1 cellular context compared by ENCODE assay signal in the genomic region with DNA sequence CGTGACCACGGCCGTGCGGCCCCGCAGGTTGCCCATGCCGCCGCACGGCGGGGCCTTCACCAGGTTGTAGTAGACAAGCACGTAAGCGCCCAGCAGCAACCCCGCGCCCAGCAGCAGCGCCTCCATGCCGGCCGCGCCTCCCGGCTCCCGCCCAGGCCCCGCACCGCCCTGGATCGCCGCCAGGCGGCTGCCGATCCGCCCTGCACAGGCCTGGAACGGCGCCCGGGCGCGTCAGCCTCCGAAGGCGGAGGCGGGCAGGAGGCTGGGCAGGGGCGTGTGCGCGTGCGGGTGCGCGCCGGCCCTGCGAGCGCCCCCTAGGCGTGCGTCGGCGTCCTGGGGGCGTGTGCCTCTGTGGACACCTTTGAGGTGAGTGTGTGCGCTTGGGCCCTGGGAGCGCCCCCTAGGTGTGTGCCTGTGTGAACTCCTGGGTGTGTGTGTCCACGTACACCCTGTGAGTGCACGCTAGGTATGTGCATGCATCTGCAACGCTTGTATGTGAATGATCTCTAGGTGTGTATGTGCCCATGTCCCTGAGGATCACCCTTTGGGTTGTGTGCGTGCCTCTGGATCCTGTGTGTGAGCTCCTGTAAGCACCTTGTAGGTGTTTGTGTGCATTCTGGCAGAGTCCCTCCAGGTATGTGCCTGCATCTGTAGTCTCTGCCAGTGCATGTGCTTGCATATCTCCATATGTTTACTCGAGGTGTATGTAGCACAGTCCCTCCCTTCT.
TF ChIP-seq lines count a peak whose summit lies in the region.

Gene DHRS13, minus strand, starts transcription at position 261 of the 727 bp plus-strand sequence. Its CDS starts 135 bp downstream, at position 126.

TF ChIP-seq in K562, 482 proteins besides CTCF, POLR2A, EP300 and RAD21 (continued from another document and continues in another):
- TF ChIP-seq, protein P1, sequence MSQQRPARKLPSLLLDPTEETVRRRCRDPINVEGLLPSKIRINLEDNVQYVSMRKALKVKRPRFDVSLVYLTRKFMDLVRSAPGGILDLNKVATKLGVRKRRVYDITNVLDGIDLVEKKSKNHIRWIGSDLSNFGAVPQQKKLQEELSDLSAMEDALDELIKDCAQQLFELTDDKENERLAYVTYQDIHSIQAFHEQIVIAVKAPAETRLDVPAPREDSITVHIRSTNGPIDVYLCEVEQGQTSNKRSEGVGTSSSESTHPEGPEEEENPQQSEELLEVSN (IDR thresholded peaks at IDR 0.05; ENCODE audit: borderline replicate concordance in 1 of 2, extremely low read depth in 1 of 2, insufficient read depth in 1 of 2, insufficient read length in 1 of 2, low read depth in 1 of 2, low read length in 1 of 2, poor library complexity in 1 of 2, severe bottlenecking in 1 of 2), result peak; percentile 83 to 84
- no peak for TF ChIP-seq MCM5 (IDR thresholded peaks at IDR 0.05; ENCODE audit: low read depth)
- peak in 1 of 2 experiments; percentile 90; a peak in 1 of 4 replicates for TF ChIP-seq BCLAF1 (IDR thresholded peaks at IDR 0.05; ENCODE audit: borderline replicate concordance in 1 of 2, control insufficient read depth in 1 of 2, low read depth in 2 of 2, low read length in 1 of 2)
- no peak for TF ChIP-seq ARID3A (IDR thresholded peaks at IDR 0.05; ENCODE audit: borderline replicate concordance, low read depth, low read length)
- TF ChIP-seq, protein P2, sequence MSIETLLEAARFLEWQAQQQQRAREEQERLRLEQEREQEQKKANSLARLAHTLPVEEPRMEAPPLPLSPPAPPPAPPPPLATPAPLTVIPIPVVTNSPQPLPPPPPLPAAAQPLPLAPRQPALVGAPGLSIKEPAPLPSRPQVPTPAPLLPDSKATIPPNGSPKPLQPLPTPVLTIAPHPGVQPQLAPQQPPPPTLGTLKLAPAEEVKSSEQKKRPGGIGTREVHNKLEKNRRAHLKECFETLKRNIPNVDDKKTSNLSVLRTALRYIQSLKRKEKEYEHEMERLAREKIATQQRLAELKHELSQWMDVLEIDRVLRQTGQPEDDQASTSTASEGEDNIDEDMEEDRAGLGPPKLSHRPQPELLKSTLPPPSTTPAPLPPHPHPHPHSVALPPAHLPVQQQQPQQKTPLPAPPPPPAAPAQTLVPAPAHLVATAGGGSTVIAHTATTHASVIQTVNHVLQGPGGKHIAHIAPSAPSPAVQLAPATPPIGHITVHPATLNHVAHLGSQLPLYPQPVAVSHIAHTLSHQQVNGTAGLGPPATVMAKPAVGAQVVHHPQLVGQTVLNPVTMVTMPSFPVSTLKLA (conservative IDR thresholded peaks at IDR 0.05), result peak; percentile 83 to 94
- no peak for TF ChIP-seq RFX5 (IDR thresholded peaks at IDR 0.05; ENCODE audit: low read depth, low read length)
- TF ChIP-seq, protein P3, sequence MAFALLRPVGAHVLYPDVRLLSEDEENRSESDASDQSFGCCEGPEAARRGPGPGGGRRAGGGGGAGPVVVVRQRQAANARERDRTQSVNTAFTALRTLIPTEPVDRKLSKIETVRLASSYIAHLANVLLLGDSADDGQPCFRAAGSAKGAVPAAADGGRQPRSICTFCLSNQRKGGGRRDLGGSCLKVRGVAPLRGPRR (CRISPR knock-in tag; IDR thresholded peaks at IDR 0.05), result no peak; the same call in 1 of the 2 replicates
- TF ChIP-seq POLR2AphosphoS2 (IDR thresholded peaks at IDR 0.05; ENCODE audit: low read length), result no peak
- peak; percentile 95 for TF ChIP-seq L3MBTL2 (IDR thresholded peaks at IDR 0.05)
- TF ChIP-seq TGIF2 (CRISPR knock-in tag; IDR thresholded peaks at IDR 0.05), result peak; percentile 95; the same call in 1 of the 2 replicates
- peak; percentile 27 for TF ChIP-seq PHF20 (IDR thresholded peaks at IDR 0.05; ENCODE audit: partially characterized antibody)
- no peak for TF ChIP-seq SMARCB1 (IDR thresholded peaks at IDR 0.05; ENCODE audit: insufficient read length, low read depth)
- TF ChIP-seq MTF1 (CRISPR knock-in tag; IDR thresholded peaks at IDR 0.05; ENCODE audit: borderline replicate concordance), result no peak
- TF ChIP-seq BRD4 (IDR thresholded peaks at IDR 0.05), result no peak
- no peak for TF ChIP-seq PBX2 (CRISPR knock-in tag; IDR thresholded peaks at IDR 0.05; ENCODE audit: low read depth)
- no peak for TF ChIP-seq PBX2 (tag; conservative IDR thresholded peaks at IDR 0.05; ENCODE audit: low read depth)
- TF ChIP-seq SIRT6 (IDR thresholded peaks at IDR 0.05; ENCODE audit: low read depth, low read length), result no peak
- TF ChIP-seq, protein P4, sequence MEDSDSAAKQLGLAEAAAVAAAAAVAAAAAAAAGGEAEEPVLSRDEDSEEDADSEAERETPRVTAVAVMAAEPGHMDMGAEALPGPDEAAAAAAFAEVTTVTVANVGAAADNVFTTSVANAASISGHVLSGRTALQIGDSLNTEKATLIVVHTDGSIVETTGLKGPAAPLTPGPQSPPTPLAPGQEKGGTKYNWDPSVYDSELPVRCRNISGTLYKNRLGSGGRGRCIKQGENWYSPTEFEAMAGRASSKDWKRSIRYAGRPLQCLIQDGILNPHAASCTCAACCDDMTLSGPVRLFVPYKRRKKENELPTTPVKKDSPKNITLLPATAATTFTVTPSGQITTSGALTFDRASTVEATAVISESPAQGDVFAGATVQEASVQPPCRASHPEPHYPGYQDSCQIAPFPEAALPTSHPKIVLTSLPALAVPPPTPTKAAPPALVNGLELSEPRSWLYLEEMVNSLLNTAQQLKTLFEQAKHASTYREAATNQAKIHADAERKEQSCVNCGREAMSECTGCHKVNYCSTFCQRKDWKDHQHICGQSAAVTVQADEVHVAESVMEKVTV (CRISPR knock-in tag; IDR thresholded peaks at IDR 0.05), result peak; percentile 42; the same call in 1 of the 2 replicates
- no peak for TF ChIP-seq CCAR2 (IDR thresholded peaks at IDR 0.05; ENCODE audit: low read depth, low read length)
- TF ChIP-seq ILK (tag; IDR thresholded peaks at IDR 0.05; ENCODE audit: borderline replicate concordance, low read depth), result no peak
- no peak for TF ChIP-seq SETDB1 (IDR thresholded peaks at IDR 0.05; ENCODE audit: low read length)
- TF ChIP-seq, protein P5, sequence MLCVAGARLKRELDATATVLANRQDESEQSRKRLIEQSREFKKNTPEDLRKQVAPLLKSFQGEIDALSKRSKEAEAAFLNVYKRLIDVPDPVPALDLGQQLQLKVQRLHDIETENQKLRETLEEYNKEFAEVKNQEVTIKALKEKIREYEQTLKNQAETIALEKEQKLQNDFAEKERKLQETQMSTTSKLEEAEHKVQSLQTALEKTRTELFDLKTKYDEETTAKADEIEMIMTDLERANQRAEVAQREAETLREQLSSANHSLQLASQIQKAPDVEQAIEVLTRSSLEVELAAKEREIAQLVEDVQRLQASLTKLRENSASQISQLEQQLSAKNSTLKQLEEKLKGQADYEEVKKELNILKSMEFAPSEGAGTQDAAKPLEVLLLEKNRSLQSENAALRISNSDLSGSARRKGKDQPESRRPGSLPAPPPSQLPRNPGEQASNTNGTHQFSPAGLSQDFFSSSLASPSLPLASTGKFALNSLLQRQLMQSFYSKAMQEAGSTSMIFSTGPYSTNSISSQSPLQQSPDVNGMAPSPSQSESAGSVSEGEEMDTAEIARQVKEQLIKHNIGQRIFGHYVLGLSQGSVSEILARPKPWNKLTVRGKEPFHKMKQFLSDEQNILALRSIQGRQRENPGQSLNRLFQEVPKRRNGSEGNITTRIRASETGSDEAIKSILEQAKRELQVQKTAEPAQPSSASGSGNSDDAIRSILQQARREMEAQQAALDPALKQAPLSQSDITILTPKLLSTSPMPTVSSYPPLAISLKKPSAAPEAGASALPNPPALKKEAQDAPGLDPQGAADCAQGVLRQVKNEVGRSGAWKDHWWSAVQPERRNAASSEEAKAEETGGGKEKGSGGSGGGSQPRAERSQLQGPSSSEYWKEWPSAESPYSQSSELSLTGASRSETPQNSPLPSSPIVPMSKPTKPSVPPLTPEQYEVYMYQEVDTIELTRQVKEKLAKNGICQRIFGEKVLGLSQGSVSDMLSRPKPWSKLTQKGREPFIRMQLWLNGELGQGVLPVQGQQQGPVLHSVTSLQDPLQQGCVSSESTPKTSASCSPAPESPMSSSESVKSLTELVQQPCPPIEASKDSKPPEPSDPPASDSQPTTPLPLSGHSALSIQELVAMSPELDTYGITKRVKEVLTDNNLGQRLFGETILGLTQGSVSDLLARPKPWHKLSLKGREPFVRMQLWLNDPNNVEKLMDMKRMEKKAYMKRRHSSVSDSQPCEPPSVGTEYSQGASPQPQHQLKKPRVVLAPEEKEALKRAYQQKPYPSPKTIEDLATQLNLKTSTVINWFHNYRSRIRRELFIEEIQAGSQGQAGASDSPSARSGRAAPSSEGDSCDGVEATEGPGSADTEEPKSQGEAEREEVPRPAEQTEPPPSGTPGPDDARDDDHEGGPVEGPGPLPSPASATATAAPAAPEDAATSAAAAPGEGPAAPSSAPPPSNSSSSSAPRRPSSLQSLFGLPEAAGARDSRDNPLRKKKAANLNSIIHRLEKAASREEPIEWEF (CRISPR knock-in tag; IDR thresholded peaks at IDR 0.05), result no peak
- no peak for TF ChIP-seq ZFPM2 (CRISPR knock-in tag; IDR thresholded peaks at IDR 0.05)
- no peak for TF ChIP-seq KAT8 (IDR thresholded peaks at IDR 0.05; ENCODE audit: low read depth)
- 0 out of 2 replicates have a peak, but pooled peaks have one; percentile 16 for TF ChIP-seq SMARCE1 (IDR thresholded peaks at IDR 0.05)
- no peak for TF ChIP-seq ADNP (tag; IDR thresholded peaks at IDR 0.05)
- no peak for TF ChIP-seq PHB (CRISPR knock-in tag; IDR thresholded peaks at IDR 0.05)
- TF ChIP-seq, protein P6, sequence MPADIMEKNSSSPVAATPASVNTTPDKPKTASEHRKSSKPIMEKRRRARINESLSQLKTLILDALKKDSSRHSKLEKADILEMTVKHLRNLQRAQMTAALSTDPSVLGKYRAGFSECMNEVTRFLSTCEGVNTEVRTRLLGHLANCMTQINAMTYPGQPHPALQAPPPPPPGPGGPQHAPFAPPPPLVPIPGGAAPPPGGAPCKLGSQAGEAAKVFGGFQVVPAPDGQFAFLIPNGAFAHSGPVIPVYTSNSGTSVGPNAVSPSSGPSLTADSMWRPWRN (IDR thresholded peaks at IDR 0.05; ENCODE audit: low read depth), result 0 out of 2 replicates have a peak, but pooled peaks have one; percentile 4
- no peak for TF ChIP-seq ZNF780A (CRISPR knock-in tag; IDR thresholded peaks at IDR 0.05)
- TF ChIP-seq PPARD (CRISPR knock-in tag; IDR thresholded peaks at IDR 0.05), result no peak
- TF ChIP-seq FOXA3 (CRISPR knock-in tag; conservative IDR thresholded peaks at IDR 0.05 in 1 of 2, IDR thresholded peaks at IDR 0.05 in 1 of 2), result no peak
- peak; percentile 99 for TF ChIP-seq HMGN3 (IDR thresholded peaks at IDR 0.05; ENCODE audit: borderline replicate concordance, extremely low read depth, insufficient read length, low read depth, low read length)
- TF ChIP-seq THAP7 (CRISPR knock-in tag; IDR thresholded peaks at IDR 0.05), result no peak
- TF ChIP-seq PHF8 (IDR thresholded peaks at IDR 0.05; ENCODE audit: borderline replicate concordance, low read length), result peak; percentile 74; the same call in 1 of the 2 replicates
- peak; percentile 57 for TF ChIP-seq TEAD4 (IDR thresholded peaks at IDR 0.05; ENCODE audit: low read length)
- no peak for TF ChIP-seq TEAD4 (CRISPR knock-in tag; IDR thresholded peaks at IDR 0.05; ENCODE audit: borderline replicate concordance)
